In the genomic region with DNA sequence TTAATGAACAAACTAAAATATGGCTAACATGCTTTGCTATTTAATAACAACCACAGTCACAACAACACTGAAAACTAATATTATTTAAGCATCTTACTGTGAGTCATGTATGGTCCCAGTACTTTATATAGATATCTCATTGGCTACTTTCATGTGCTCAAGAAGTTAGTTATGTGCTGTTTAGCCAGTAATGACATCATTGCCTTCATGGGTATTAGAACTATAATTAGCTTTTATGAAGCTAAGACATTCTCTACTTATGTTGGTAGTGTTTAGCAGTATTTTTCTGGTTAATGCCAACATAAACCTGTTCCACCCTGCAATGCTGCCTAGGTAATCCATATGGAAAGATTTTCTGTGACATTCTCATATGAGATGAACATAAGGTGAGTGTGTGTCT, we compare ENCODE assay signal across 17 cellular contexts. TPM values are rescaled to one million over a fixed set of nuclear protein-coding genes. Genes with fewer than 3 reads are reported as not detected.
DNase-seq lines count a peak whose midpoint lies in the region; ATAC-seq and TF ChIP-seq lines count a peak whose summit lies in the region.
"Had no signal": no experiment of that assay in that cellular context is flagged by ENCODE, and none has a peak within 500 bp of the region (broad histone marks: within the 10 kb centered on the region; RNA-seq: fewer than 3 reads in every experiment).

No MANE protein-coding gene starts in this region.

- no peaks in the 10 kb centered on the region for H3K9me2 ChIP-seq in GM23248 (ENCODE audit: insufficient read depth)

- H3K79me2 ChIP-seq in GM23248 (ENCODE audit: insufficient read depth) (no peaks in the 10 kb centered on the region), osteoblast (ENCODE audit: insufficient read depth, low read length) (no peaks in the 10 kb centered on the region)

- H3K4me2 ChIP-seq in GM23248 (ENCODE audit: unreplicated experiment), result no peak overlapping the region
- no peak overlapping the region for H3K4me2 ChIP-seq in osteoblast (ENCODE audit: insufficient read depth, low read length)
- H3K4me2 ChIP-seq: GM23338 had no signal

- no peaks in the 10 kb centered on the region for H3K36me3 Mint-ChIP-seq in stimulated activated effector memory CD8-positive, alpha-beta T cell treated with anti-CD3 and anti-CD28 coated beads, Interleukin-12 subunit alpha, Interleukin-12 subunit beta, amount 100 ng/mL, for 72 hours
- H3K36me3 Mint-ChIP-seq: CD14-positive monocyte had no signal

- H3K27ac ChIP-seq in GM23248, result no peak overlapping the region
- no peak overlapping the region for H3K27ac ChIP-seq in osteoblast (ENCODE audit: low read depth, low read length)
- H3K27ac ChIP-seq: SJCRH30 had no signal

- H3K4me1 ChIP-seq in GM23248 (ENCODE audit: insufficient read depth), result peaks cover 23% of the 10 kb centered on the region
- H3K4me1 ChIP-seq in osteoblast (ENCODE audit: insufficient read depth, low read length), result peaks cover 11% of the 10 kb centered on the region

- no peaks in the 10 kb centered on the region for H3K36me3 ChIP-seq in GM23248 (ENCODE audit: low read depth)
- no peaks in the 10 kb centered on the region for H3K36me3 ChIP-seq in osteoblast (ENCODE audit: insufficient read depth, low read length)
- no peaks in the 10 kb centered on the region for H3K36me3 ChIP-seq in H7 (replicated peaks; ENCODE audit: control insufficient read depth, insufficient read depth, low read length)
- H3K36me3 ChIP-seq: SJCRH30 had no signal

- H3K4me3 Mint-ChIP-seq in stimulated activated effector memory CD8-positive, alpha-beta T cell treated with anti-CD3 and anti-CD28 coated beads, Interleukin-12 subunit alpha, Interleukin-12 subunit beta, amount 100 ng/mL, for 72 hours, result no peak overlapping the region
- H3K4me3 Mint-ChIP-seq: CD14-positive monocyte, GM23338 had no signal

- H3K9ac ChIP-seq in GM23248, result no peak overlapping the region

- H3K27me3 ChIP-seq in GM23248 (replicated peaks; ENCODE audit: insufficient read depth), result no peaks in the 10 kb centered on the region
- no peaks in the 10 kb centered on the region for H3K27me3 ChIP-seq in osteoblast (ENCODE audit: insufficient read depth, low read length)
- H3K27me3 ChIP-seq in H7 (ENCODE audit: control insufficient read depth, insufficient read depth, low read length), result no peaks in the 10 kb centered on the region
- H3K27me3 ChIP-seq: SJCRH30 had no signal

- no peaks in the 10 kb centered on the region for H3K9me3 ChIP-seq in GM23248 (ENCODE audit: low read depth)
- no peaks in the 10 kb centered on the region for H3K9me3 ChIP-seq in osteoblast (ENCODE audit: low read depth, low read length)
- H3K9me3 ChIP-seq: SJCRH30 had no signal

- no peaks in the 10 kb centered on the region for H3K4me1 Mint-ChIP-seq in stimulated activated effector memory CD8-positive, alpha-beta T cell treated with anti-CD3 and anti-CD28 coated beads, Interleukin-12 subunit alpha, Interleukin-12 subunit beta, amount 100 ng/mL, for 72 hours
- H3K4me1 Mint-ChIP-seq: CD14-positive monocyte had no signal

- H2AFZ ChIP-seq in GM23248 (no peak overlapping the region), osteoblast (ENCODE audit: low read length) (peak overlapping the region; percentile 12)
- H2AFZ ChIP-seq: GM23338 had no signal

- no peaks in the 10 kb centered on the region for H3K9me3 Mint-ChIP-seq in stimulated activated effector memory CD8-positive, alpha-beta T cell treated with anti-CD3 and anti-CD28 coated beads, Interleukin-12 subunit alpha, Interleukin-12 subunit beta, amount 100 ng/mL, for 72 hours
- H3K9me3 Mint-ChIP-seq: CD14-positive monocyte, GM23338 had no signal

- peak; percentile 26 for DNase-seq in GM23248
- DNase-seq in M059J (ENCODE audit: low read depth), result peak; percentile 26
- DNase-seq in fibroblast of villous mesenchyme (ENCODE audit: low read depth), result peak; percentile 54
- DNase-seq in osteoblast (ENCODE audit: insufficient read length, low spot score, missing footprints), result no peak
- no peak for DNase-seq in H7
- DNase-seq in stimulated activated effector memory CD8-positive, alpha-beta T cell treated with anti-CD3 and anti-CD28 coated beads, Interleukin-12 subunit alpha, Interleukin-12 subunit beta, amount 100 ng/mL, for 72 hours (ENCODE audit: low spot score in 2 of 2), result no peak
- DNase-seq: DMS79, KG1, MV-4-11, NCI-H1694 treated with DMSO at 0.1 percent for 48 hours, NCI-H510A, NCI-H774, SJCRH30 had no signal

- H3F3A ChIP-seq in GM23248 (ENCODE audit: insufficient read depth), result peaks cover 19% of the 10 kb centered on the region; the same call in 1 of the 2 replicates

- ATAC-seq in HG03457 (IDR thresholded peaks at IDR 0.05; ENCODE audit: unreplicated experiment), result no peak
- ATAC-seq in stimulated activated effector memory CD8-positive, alpha-beta T cell treated with anti-CD3 and anti-CD28 coated beads, Interleukin-12 subunit alpha, Interleukin-12 subunit beta, amount 100 ng/mL, for 72 hours, result no peak
- no peak for ATAC-seq in GM21717 (IDR thresholded peaks at IDR 0.05; ENCODE audit: unreplicated experiment)
- ATAC-seq: GM23338 had no signal

- TF ChIP-seq CTCF in fibroblast of villous mesenchyme (IDR thresholded peaks at IDR 0.05; ENCODE audit: insufficient read depth, low read depth, low read length) (no peak), osteoblast (IDR thresholded peaks at IDR 0.05; ENCODE audit: extremely low read depth, low read depth, low read length) (no peak)

- no peak overlapping the region for H3K27ac Mint-ChIP-seq in stimulated activated effector memory CD8-positive, alpha-beta T cell treated with anti-CD3 and anti-CD28 coated beads, Interleukin-12 subunit alpha, Interleukin-12 subunit beta, amount 100 ng/mL, for 72 hours
- H3K27ac Mint-ChIP-seq: CD14-positive monocyte, GM23338 had no signal

- in situ Hi-C loops in GM23248 (cut with MboI), result no loop called here

- H3K4me3 ChIP-seq in GM23248 (no peak overlapping the region), fibroblast of villous mesenchyme (ENCODE audit: low read depth, low read length) (no peak overlapping the region), osteoblast (ENCODE audit: insufficient read depth, low read length) (no peak overlapping the region), H7 (ENCODE audit: insufficient read depth, low read depth, low read length) (no peak overlapping the region)
- H3K4me3 ChIP-seq: GM23338, SJCRH30 had no signal

- no peaks in the 10 kb centered on the region for H4K20me1 ChIP-seq in GM23248 (ENCODE audit: insufficient read depth)
- no peaks in the 10 kb centered on the region for H4K20me1 ChIP-seq in osteoblast (ENCODE audit: insufficient read depth, low read length)

RNA-seq across cellular contexts. Expression of a gene that starts 56.1 kb away (rescaled TPM):
- total RNA-seq in GM23248 (2014; rRNA removed; shearing (Covaris generic)), result 1.5 and 1.6 TPM in 2 replicates
- polyA plus RNA-seq in GM23248 (2016; fragmentation: Nextera tagmentation; extraction: Ambion mirVana), result 0.38 and 0.47 TPM in 2 replicates
- total RNA-seq in M059J (2014; rRNA removed; shearing (Covaris generic)), result 8.1 and 8.8 TPM in 2 replicates
- total RNA-seq in fibroblast of villous mesenchyme, result 33.2 and 153 TPM in 2 replicates
- under 0.01 and 0.36 TPM in 2 replicates for total RNA-seq in osteoblast
- 0.96 and 4.4 TPM in 2 replicates for total RNA-seq in H7 (2014; rRNA removed; shearing (Covaris generic))

Comparison
In these comparisons a context has a peak if more than half of its experiments do, and no peak if none do; other contexts are left out.
1. DNase-seq: peak in GM23248 (single experiment), M059J (single experiment) and fibroblast of villous mesenchyme (single experiment); none in osteoblast (single experiment), H7 (single experiment) and stimulated activated effector memory CD8-positive, alpha-beta T cell treated with anti-CD3 and anti-CD28 coated beads, Interleukin-12 subunit alpha, Interleukin-12 subunit beta, amount 100 ng/mL, for 72 hours (0 of 2).